Comparison of ENCODE assay signal across 8 cellular contexts in the genomic region with DNA sequence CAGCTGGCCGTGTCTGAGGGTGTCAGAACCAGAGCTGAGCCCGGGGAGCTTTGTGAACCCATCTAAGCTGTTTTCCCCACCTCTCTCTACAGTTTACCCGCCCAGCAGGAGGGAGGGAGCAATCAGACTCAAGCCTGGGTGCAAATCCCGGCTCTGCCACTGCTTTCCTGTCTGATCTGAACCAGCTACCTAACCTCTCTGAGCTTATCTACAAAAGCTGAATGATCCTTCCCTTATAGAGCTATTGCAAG. TPM values are rescaled to one million over a fixed set of nuclear protein-coding genes. Genes with fewer than 3 reads are reported as not detected.
DNase-seq lines count a peak whose midpoint lies in the region; ATAC-seq, FAIRE-seq and TF ChIP-seq lines count a peak whose summit lies in the region.

No MANE protein-coding gene starts in this region.

- POLR2A ChIA-PET in CD4-positive, alpha-beta T cell (lab: Charles Lee), result interaction anchor here (0.9 to 2.7 kb wide), 17 partner anchors 12 to 939 kb away, joined by 3 to 21 read pairs (median 4); a partner anchor contains a TSS

- H3K9me3 ChIP-seq in CD4-positive, alpha-beta T cell (ENCODE audit: control insufficient read depth, low read length), result no peaks in the 10 kb centered on the region
- H3K9me3 ChIP-seq in keratinocyte (ENCODE audit: control insufficient read depth, low read depth, low read length) (no peaks in the 10 kb centered on the region), subcutaneous abdominal adipose tissue (ENCODE audit: control insufficient read depth in 5 of 5, low read length in 5 of 5) (peaks cover 0 to 3% (median 0%) of the 10 kb centered on the region in 5 donors)

- peaks cover 46% of the 10 kb centered on the region for H3K36me3 Mint-ChIP-seq in CD4-positive, alpha-beta T cell (ENCODE audit: low read depth)

- peak overlapping the region; percentile 99 for H3K4me2 ChIP-seq in keratinocyte (ENCODE audit: control insufficient read depth, extremely low read depth, insufficient read depth, low read depth, low read length)

- no peak for TF ChIP-seq CTCF in CD4-positive, alpha-beta T cell (IDR thresholded peaks at IDR 0.05)
- no peak for TF ChIP-seq CTCF in keratinocyte (optimal IDR thresholded peaks at IDR 0.05 in 1 of 3, IDR thresholded peaks at IDR 0.05 in 1 of 3, conservative IDR thresholded peaks at IDR 0.05 in 1 of 3; ENCODE audit: extremely low read depth in 1 of 3, insufficient read depth in 2 of 3, low read length in 3 of 3)
- TF ChIP-seq CTCF in GM20000 (IDR thresholded peaks at IDR 0.05; ENCODE audit: extremely low read depth, missing control alignments), result no peak

- H3K27ac ChIP-seq in CD4-positive, alpha-beta T cell (ENCODE audit: low read depth, low read length), result peak overlapping the region; percentile 67
- peak overlapping the region; percentile 53 for H3K27ac ChIP-seq in keratinocyte (ENCODE audit: control insufficient read depth, insufficient read depth, low read length)
- H3K27ac ChIP-seq in subcutaneous abdominal adipose tissue (ENCODE audit: low read depth, low read length), result peak overlapping the region; percentile 93

- H3K4me1 ChIP-seq in keratinocyte (ENCODE audit: control insufficient read depth, extremely low read depth, insufficient read depth, low read length) (peaks cover 16% of the 10 kb centered on the region), subcutaneous abdominal adipose tissue (ENCODE audit: control insufficient read depth in 5 of 5, insufficient read depth in 5 of 5, low read length in 5 of 5) (peaks cover 2 to 58% (median 56%) of the 10 kb centered on the region in 5 donors)

- H2AFZ ChIP-seq in keratinocyte (ENCODE audit: control insufficient read depth, low read length), result peak overlapping the region; percentile 72

- no peaks in the 10 kb centered on the region for H4K20me1 ChIP-seq in keratinocyte (ENCODE audit: control insufficient read depth, extremely low read depth, insufficient read depth, low read length)

- ATAC-seq in CD4-positive, alpha-beta T cell (ENCODE audit: poor library complexity), result peak; percentile 27
- ATAC-seq in HG03095 (IDR thresholded peaks at IDR 0.05; ENCODE audit: unreplicated experiment), result peak; percentile 3

- no peaks in the 10 kb centered on the region for H3K27me3 ChIP-seq in CD4-positive, alpha-beta T cell (ENCODE audit: control insufficient read depth, insufficient read depth, low read length)
- H3K27me3 ChIP-seq in keratinocyte (ENCODE audit: control insufficient read depth, extremely low read depth, insufficient read depth, low read length) (no peaks in the 10 kb centered on the region), subcutaneous abdominal adipose tissue (ENCODE audit: control insufficient read depth in 5 of 5, insufficient read depth in 4 of 5, low read length in 5 of 5) (no peaks in the 10 kb centered on the region)

- CTCF ChIA-PET in CD4-positive, alpha-beta T cell (lab: Charles Lee), result interaction anchor here (0.6 to 2.6 kb wide), 11 partner anchors 10 to 268 kb away, joined by 3 to 11 read pairs (median 3); a partner anchor contains a TSS

- peaks cover 54% of the 10 kb centered on the region for H3K4me1 Mint-ChIP-seq in CD4-positive, alpha-beta T cell (ENCODE audit: low read depth)

- FAIRE-seq in keratinocyte (lab: Jason Lieb, UNC), result no peak

- H3K9ac ChIP-seq in keratinocyte (ENCODE audit: control insufficient read depth, extremely low read depth, insufficient read depth, low read length) (peak overlapping the region; percentile 78), subcutaneous abdominal adipose tissue (ENCODE audit: low read length in 5 of 5) (peak overlapping the region; percentile 70 to 96 (median 88))

- dilution Hi-C loops in keratinocyte (cut with MboI; ENCODE audit: extremely low pct_ligation_motif_present, low sequenced_read_pairs), result no loop called here

- peaks cover 18% of the 10 kb centered on the region for H3K79me2 ChIP-seq in keratinocyte (ENCODE audit: control insufficient read depth, insufficient read depth, low read length)

- H3K27me3 Mint-ChIP-seq in CD4-positive, alpha-beta T cell, result no peaks in the 10 kb centered on the region

- DNase-seq in CD4-positive, alpha-beta T cell, result no peak
- DNase-seq in amniotic epithelial cell (ENCODE audit: low read depth) (peak; percentile 36), keratinocyte (ENCODE audit: low read depth, low spot score) (no peak), GM20000 (ENCODE audit: low spot score) (no peak), SIG-M5 (lab: John Stamatoyannopoulos, UW) (no peak), kidney tubule cell (ENCODE audit: low spot score) (no peak)

- intact Hi-C loops in CD4-positive, alpha-beta T cell (cut with DNase I, micrococcal nuclease), result loop anchor here in 1 of 2 experiments (5.0 kb wide), 1 partner anchor 38 kb away; no protein-coding TSS in a partner anchor

- no peaks in the 10 kb centered on the region for H3K9me1 ChIP-seq in keratinocyte (ENCODE audit: control insufficient read depth, extremely low read depth, insufficient read depth, low read length)

- H3K36me3 ChIP-seq in keratinocyte (ENCODE audit: control insufficient read depth in 2 of 2, extremely low read depth in 1 of 2, insufficient read depth in 2 of 2, low read length in 2 of 2) (peaks cover 0 to 3% of the 10 kb centered on the region in 2 experiments), subcutaneous abdominal adipose tissue (ENCODE audit: control insufficient read depth in 5 of 5, insufficient read depth in 5 of 5, low read length in 5 of 5) (peaks cover 0 to 14% (median 6%) of the 10 kb centered on the region in 5 donors)

- H3K27ac Mint-ChIP-seq in CD4-positive, alpha-beta T cell, result peak overlapping the region; percentile 90

- peak overlapping the region; percentile 87 for H3K4me3 Mint-ChIP-seq in CD4-positive, alpha-beta T cell

- peak overlapping the region; percentile 51 to 85 (median 72) for H3K4me3 ChIP-seq in keratinocyte (ENCODE audit: control insufficient read depth in 2 of 3, extremely low read depth in 1 of 3, insufficient read depth in 2 of 3, low read depth in 1 of 3, low read length in 3 of 3)
- peak overlapping the region; percentile 80 to 96 (median 87) for H3K4me3 ChIP-seq in subcutaneous abdominal adipose tissue (ENCODE audit: low read depth in 1 of 5, low read length in 5 of 5)

- H3K9me3 Mint-ChIP-seq in CD4-positive, alpha-beta T cell, result no peaks in the 10 kb centered on the region

RNA-seq across cellular contexts. Expression of a gene that starts 0.3 kb away (rescaled TPM):
- 10 to 100 TPM; 17.8 to 21.8 TPM for total RNA-seq in CD4-positive, alpha-beta T cell
- 8.9 to 10.3 TPM (median 8.9 TPM) in 3 replicates for polyA plus RNA-seq in keratinocyte
- 7.2 TPM for polyA plus RNA-seq in keratinocyte (2011; ENCODE audit: low read depth)
- polyA plus RNA-seq in keratinocyte (2011; cell fraction: cytosol; rRNA removed), result 6.4 and 7.2 TPM in 2 replicates
- polyA plus RNA-seq in keratinocyte (2011; cell fraction: nucleus; rRNA removed), result 21.0 and 27.0 TPM in 2 replicates
- polyA plus RNA-seq in keratinocyte (2012; ENCODE audit: low replicate concordance), result 3.3 and 13.5 TPM in 2 replicates
- polyA minus RNA-seq in keratinocyte, result 18.2 to 20.9 TPM (median 19.3 TPM) in 3 replicates
- 7.5 TPM for polyA minus RNA-seq in keratinocyte (2011; cell fraction: cytosol; rRNA and poly(A)+ RNA removed)
- polyA minus RNA-seq in keratinocyte (2011; cell fraction: nucleus; rRNA and poly(A)+ RNA removed), result 10.2 and 15.0 TPM in 2 replicates

RNA-seq across cellular contexts. Expression of a gene that starts 13.9 kb away (rescaled TPM):
- 1 to 10 TPM; 6.4 to 7.3 TPM for total RNA-seq in CD4-positive, alpha-beta T cell
- polyA plus RNA-seq in keratinocyte, result 3.0 to 4.1 TPM (median 3.7 TPM) in 3 replicates
- polyA plus RNA-seq in keratinocyte (2011; ENCODE audit: low read depth), result 0.92 TPM
- polyA plus RNA-seq in keratinocyte (2011; cell fraction: cytosol; rRNA removed), result 1.2 and 1.5 TPM in 2 replicates
- 9.8 and 11.2 TPM in 2 replicates for polyA plus RNA-seq in keratinocyte (2011; cell fraction: nucleus; rRNA removed)
- polyA plus RNA-seq in keratinocyte (2012; ENCODE audit: low replicate concordance), result 1.5 and 4.9 TPM in 2 replicates
- polyA minus RNA-seq in keratinocyte, result 3.8 to 7.7 TPM (median 3.9 TPM) in 3 replicates
- not detected for polyA minus RNA-seq in keratinocyte (2011; cell fraction: cytosol; rRNA and poly(A)+ RNA removed)
- 4.0 and 6.5 TPM in 2 replicates for polyA minus RNA-seq in keratinocyte (2011; cell fraction: nucleus; rRNA and poly(A)+ RNA removed)

RNA-seq across cellular contexts. Expression of a gene that starts 37.5 kb away (rescaled TPM):
- not detected for total RNA-seq in CD4-positive, alpha-beta T cell
- polyA plus RNA-seq in keratinocyte, result 0.03 to 0.08 TPM (median 0.04 TPM) in 3 replicates
- not detected for polyA plus RNA-seq in keratinocyte (2011; ENCODE audit: low read depth)
- polyA plus RNA-seq in keratinocyte (2011; cell fraction: cytosol; rRNA removed), result 0.02 TPM in 1 of 2 replicates, not detected in the other
- 0.08 and 0.23 TPM in 2 replicates for polyA plus RNA-seq in keratinocyte (2011; cell fraction: nucleus; rRNA removed)
- 0.10 TPM in 1 of 2 replicates, not detected in the other for polyA plus RNA-seq in keratinocyte (2012; ENCODE audit: low replicate concordance)
- polyA minus RNA-seq in keratinocyte, result not detected in 3 replicates
- not detected for polyA minus RNA-seq in keratinocyte (2011; cell fraction: cytosol; rRNA and poly(A)+ RNA removed)
- polyA minus RNA-seq in keratinocyte (2011; cell fraction: nucleus; rRNA and poly(A)+ RNA removed), result 1.0 TPM in 1 of 2 replicates, not detected in the other
